In the genomic region with DNA sequence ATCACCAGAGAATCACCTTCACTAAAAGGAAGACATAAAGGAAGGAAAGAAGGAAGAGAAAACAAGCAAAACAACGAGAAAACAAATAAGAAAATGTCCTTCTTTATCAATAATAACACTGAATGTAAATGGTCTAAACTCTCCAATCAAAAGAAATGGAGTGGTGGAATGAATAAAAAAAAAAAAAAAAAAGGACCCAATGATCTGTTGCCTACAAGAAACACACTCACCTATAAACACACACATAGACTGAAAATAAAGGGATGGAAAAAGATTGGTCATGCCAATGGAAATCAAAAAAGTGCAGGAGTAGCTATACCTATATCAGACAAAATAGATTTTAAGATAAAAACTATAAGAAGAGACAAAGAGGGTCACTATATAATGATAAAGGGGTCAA, we compare ENCODE assay signal across 21 cellular contexts.
"Had no signal": no experiment of that assay in that cellular context is flagged by ENCODE, and none has a peak within 500 bp of the region (broad histone marks: within the 10 kb centered on the region; RNA-seq: fewer than 3 reads in every experiment).

No MANE protein-coding gene starts in this region.

- H3K36me3 Mint-ChIP-seq: mesothelial cell of epicardium had no signal

- ATAC-seq: foreskin keratinocyte, gastroesophageal sphincter, heart right ventricle, left cardiac atrium, left lung, left ventricle myocardium superior, lower lobe of right lung, mucosa of descending colon had no signal

- FAIRE-seq: colon, frontal cortex, islet of Langerhans, keratinocyte had no signal

- H3K4me1 Mint-ChIP-seq: mesothelial cell of epicardium had no signal

- H3K4me3 Mint-ChIP-seq: mesothelial cell of epicardium, naive B cell had no signal

- H3K27ac Mint-ChIP-seq: mesothelial cell of epicardium had no signal

- DNase-seq: dermis blood vessel endothelial cell; dorsolateral prefrontal cortex; effector CD4-positive, alpha-beta T cell; effector memory CD4-positive, alpha-beta T cell; foreskin keratinocyte; head of caudate nucleus; heart right ventricle; hippocampal formation; left cardiac atrium; left lung; left ventricle myocardium superior; lower lobe of right lung; mesenchymal stem cell; mucosa of descending colon; naive B cell had no signal
